Comparison of ENCODE assay signal across 23 cellular contexts in genomic region chr4:141464366-141464765, GRCh38.
DNase-seq lines count a peak whose midpoint lies in the region; ATAC-seq, FAIRE-seq and TF ChIP-seq lines count a peak whose summit lies in the region.
"Had no signal": no experiment of that assay in that cellular context is flagged by ENCODE, and none has a peak within 500 bp of the region (broad histone marks: within the 10 kb centered on the region; RNA-seq: fewer than 3 reads in every experiment).

No MANE protein-coding gene starts in this region.

- no peak overlapping the region for H3K9ac ChIP-seq in K562 (ENCODE audit: insufficient read depth in 1 of 2, low read depth in 2 of 2, low read length in 2 of 2)

- no peak overlapping the region for H3K4me2 ChIP-seq in K562 (ENCODE audit: insufficient read depth, low read length)
- no peak overlapping the region for H3K4me2 ChIP-seq in osteoblast (ENCODE audit: insufficient read depth, low read length)

- ATAC-seq in K562: no peak
- ATAC-seq: foreskin keratinocyte had no signal

- H3K27ac ChIP-seq in K562 (ENCODE audit: extremely low read depth, low read depth, low read length) (no peak overlapping the region), osteoblast (ENCODE audit: low read depth, low read length) (no peak overlapping the region)
- H3K27ac ChIP-seq: foreskin keratinocyte, SK-N-MC had no signal

- BruUV-seq in K562 (replicated peaks; lab: Mats Ljungman, UMichigan): no TSS peak

- CTCF ChIA-PET in K562 (lab: Yijun Ruan, JAX; ENCODE audit: low intra/inter-chr PET ratio): no interaction called here

- no peaks in the 10 kb centered on the region for H3K9me3 ChIP-seq in K562 (replicated peaks; ENCODE audit: control insufficient read depth, insufficient read depth, low read depth, low read length)
- H3K9me3 ChIP-seq in osteoblast (ENCODE audit: low read depth, low read length): no peaks in the 10 kb centered on the region

- H3K27me3 ChIP-seq in K562 (ENCODE audit: control insufficient read depth in 2 of 2, insufficient read depth in 2 of 2, low read length in 2 of 2): no peaks in the 10 kb centered on the region
- H3K27me3 ChIP-seq in osteoblast (ENCODE audit: insufficient read depth, low read length): no peaks in the 10 kb centered on the region
- H3K27me3 ChIP-seq: foreskin keratinocyte had no signal

- H2AFZ ChIP-seq in K562 (ENCODE audit: low read depth, low read length) (no peak overlapping the region), osteoblast (ENCODE audit: low read length) (no peak overlapping the region)

- POLR2A ChIA-PET in K562 (lab: Yijun Ruan, JAX): no interaction called here

- no peak for TF ChIP-seq RAD21 in K562 (CRISPR knock-in tag; conservative IDR thresholded peaks at IDR 0.05 in 1 of 2, IDR thresholded peaks at IDR 0.05 in 1 of 2)

- WGBS in K562 (ENCODE audit: insufficient coverage, low coverage, missing lambda C conversion rate): 0% methylated on average over 1 of the region's 1 CpG

- no peak for TF ChIP-seq POLR2A in K562 (conservative IDR thresholded peaks at IDR 0.05)

- H3K4me3 ChIP-seq in K562 (no peak overlapping the region), osteoblast (ENCODE audit: insufficient read depth, low read length) (no peak overlapping the region)
- H3K4me3 ChIP-seq: SK-N-MC had no signal

- peak; percentile 54 for DNase-seq in DMS153 (lab: John Stamatoyannopoulos, UW)
- DNase-seq in NCI-H1092 treated with DMSO at 0.1 percent for 48 hours (lab: John Stamatoyannopoulos, UW): peak; percentile 94
- peak; percentile 11 for DNase-seq in NCI-H510A (lab: John Stamatoyannopoulos, UW)
- DNase-seq in K562 (ENCODE audit: extremely low read depth in 1 of 4, low spot score in 3 of 4): no peak
- no peak for DNase-seq in osteoblast (ENCODE audit: insufficient read length, low spot score, missing footprints)
- no peak for DNase-seq in activated CD4-positive, CD25-positive, alpha-beta regulatory T cell (lab: John Stamatoyannopoulos, UW)
- no peak for DNase-seq in retina
- DNase-seq in globus pallidus (ENCODE audit: low spot score): no peak
- DNase-seq: activated CD4-positive, alpha-beta T cell treated with anti-CD3 and anti-CD28 coated beads for 48 hours; activated naive CD4-positive, alpha-beta T cell; activated T-cell treated with anti-CD3 and anti-CD28 coated beads, Interleukin-2, amount 50 U/mL, for 48 hours; C1 segment of cervical spinal cord; effector CD4-positive, alpha-beta T cell; hippocampal formation; immature natural killer cell; mesenchymal stem cell; naive B cell; NCI-H526; RPMI8226; small intestine; T-helper 2 cell had no signal

- H3K79me2 ChIP-seq in K562 (ENCODE audit: control insufficient read depth, insufficient read depth, low read length) (no peaks in the 10 kb centered on the region), osteoblast (ENCODE audit: insufficient read depth, low read length) (no peaks in the 10 kb centered on the region)

- no peak for TF ChIP-seq CTCF in K562 (IDR thresholded peaks at IDR 0.05 in 2 of 3, conservative IDR thresholded peaks at IDR 0.05 in 1 of 3; ENCODE audit: insufficient read depth in 2 of 3, low read depth in 1 of 3, low read length in 3 of 3)
- TF ChIP-seq CTCF in osteoblast (IDR thresholded peaks at IDR 0.05; ENCODE audit: extremely low read depth, low read depth, low read length): no peak

- no peaks in the 10 kb centered on the region for H3K9me1 ChIP-seq in K562 (ENCODE audit: control insufficient read depth, insufficient read depth, low read length)

- no peak for TF ChIP-seq EP300 in K562 (IDR thresholded peaks at IDR 0.05; ENCODE audit: low read length)

- no peaks in the 10 kb centered on the region for H3K4me1 ChIP-seq in K562 (replicated peaks in 1 of 2; ENCODE audit: control insufficient read depth in 2 of 2, insufficient read depth in 2 of 2, low read length in 2 of 2)
- H3K4me1 ChIP-seq in osteoblast (ENCODE audit: insufficient read depth, low read length): no peaks in the 10 kb centered on the region

- in situ Hi-C loops in K562 (cut with MboI): no loop called here

- FAIRE-seq in K562 (lab: Jason Lieb, UNC): no peak
- FAIRE-seq: small intestine had no signal

- H3K36me3 ChIP-seq in K562 (ENCODE audit: control insufficient read depth, insufficient read depth, low read length): no peaks in the 10 kb centered on the region
- H3K36me3 ChIP-seq in osteoblast (ENCODE audit: insufficient read depth, low read length): no peaks in the 10 kb centered on the region

- intact Hi-C loops in K562 (cut with micrococcal nuclease): no loop called here

- no peaks in the 10 kb centered on the region for H4K20me1 ChIP-seq in K562 (replicated peaks; ENCODE audit: control insufficient read depth, insufficient read depth, low read length)
- H4K20me1 ChIP-seq in osteoblast (ENCODE audit: insufficient read depth, low read length): no peaks in the 10 kb centered on the region

TF ChIP-seq in K562, 482 proteins besides CTCF, POLR2A, EP300 and RAD21:
- TF ChIP-seq LARP7 (IDR thresholded peaks at IDR 0.05) (no peak), ZNF143 (CRISPR knock-in tag; IDR thresholded peaks at IDR 0.05) (no peak), NFIC (IDR thresholded peaks at IDR 0.05) (peak; percentile 25; the same call in 1 of the 2 replicates)

Comparison
In these comparisons a context has a peak if more than half of its experiments do, and no peak if none do; other contexts are left out.
1. DNase-seq: peak in DMS153 (single experiment), NCI-H1092 treated with DMSO at 0.1 percent for 48 hours (single experiment) and NCI-H510A (single experiment); none in K562 (0 of 4), osteoblast (single experiment), activated CD4-positive, CD25-positive, alpha-beta regulatory T cell (0 of 4), retina (single experiment) and globus pallidus (single experiment).